Comparison of ENCODE assay signal across 30 cellular contexts in the genomic region with DNA sequence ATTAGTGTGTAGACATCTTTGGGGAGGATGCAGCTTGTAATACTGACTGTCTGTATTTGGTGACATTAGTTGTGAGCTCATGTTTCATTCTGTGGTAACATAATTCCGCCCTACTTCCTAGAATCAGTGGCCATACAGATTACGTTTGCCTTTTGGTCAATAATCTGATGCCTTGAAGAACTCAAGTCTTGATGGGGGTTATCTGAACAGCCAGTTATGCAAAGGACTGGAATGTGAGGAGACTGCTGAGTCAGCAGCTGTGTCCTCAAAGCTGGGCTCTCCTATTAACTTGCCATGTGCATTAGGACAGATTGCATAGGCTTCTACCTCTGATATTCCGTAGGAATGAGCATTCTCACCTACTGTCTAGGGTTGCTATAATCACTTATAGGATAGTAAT.
DNase-seq lines count a peak whose midpoint lies in the region; ATAC-seq, FAIRE-seq and TF ChIP-seq lines count a peak whose summit lies in the region.
"Had no signal": no experiment of that assay in that cellular context is flagged by ENCODE, and none has a peak within 500 bp of the region (broad histone marks: within the 10 kb centered on the region; RNA-seq: fewer than 3 reads in every experiment).

No MANE protein-coding gene starts in this region.

- TF ChIP-seq CTCF in astrocyte (IDR thresholded peaks at IDR 0.05; ENCODE audit: insufficient read depth, low read depth, low read length) = no peak
- no peak for TF ChIP-seq CTCF in glutamatergic neuron (IDR thresholded peaks at IDR 0.05; ENCODE audit: partially characterized antibody, unreplicated experiment)
- TF ChIP-seq CTCF in right atrium auricular region (IDR thresholded peaks at IDR 0.05) = no peak
- TF ChIP-seq CTCF in mucosa of descending colon (IDR thresholded peaks at IDR 0.05) = no peak

- FAIRE-seq in astrocyte (lab: Jason Lieb, UNC) = no peak
- FAIRE-seq in urothelium cell line (lab: Jason Lieb, UNC) = peak; percentile 13
- FAIRE-seq: G401.6, islet of Langerhans had no signal

- no peaks in the 10 kb centered on the region for H3K36me3 Mint-ChIP-seq in astrocyte (ENCODE audit: low read depth, unreplicated experiment)
- no peaks in the 10 kb centered on the region for H3K36me3 Mint-ChIP-seq in glutamatergic neuron (ENCODE audit: unreplicated experiment)
- H3K36me3 Mint-ChIP-seq: activated naive CD4-positive, alpha-beta T cell treated with anti-CD3 and anti-CD28 coated beads, Interleukin-2, amount 50 U/mL, for 24 hours; naive thymus-derived CD4-positive, alpha-beta T cell; type B pancreatic cell had no signal

- H3K27me3 ChIP-seq in astrocyte (ENCODE audit: insufficient read depth, low read length) (no peaks in the 10 kb centered on the region), right atrium auricular region (no peaks in the 10 kb centered on the region)
- H3K27me3 ChIP-seq: BE2C, ovary, Peyer's patch, spleen had no signal

- no peak overlapping the region for H2AFZ ChIP-seq in astrocyte (ENCODE audit: low read depth, low read length)

- no peaks in the 10 kb centered on the region for H3K36me3 ChIP-seq in astrocyte (ENCODE audit: insufficient read depth, low read length)
- no peaks in the 10 kb centered on the region for H3K36me3 ChIP-seq in right atrium auricular region
- no peaks in the 10 kb centered on the region for H3K36me3 ChIP-seq in mucosa of descending colon (ENCODE audit: low read depth)
- H3K36me3 ChIP-seq: BE2C, ovary, Peyer's patch, spleen had no signal

- H3K4me2 ChIP-seq in astrocyte (ENCODE audit: low read length) = no peak overlapping the region

- H3K27ac ChIP-seq in astrocyte (ENCODE audit: low read depth, low read length) (no peak overlapping the region), right atrium auricular region (no peak overlapping the region)
- H3K27ac ChIP-seq: ovary, Peyer's patch, spleen had no signal

- H3K4me3 Mint-ChIP-seq in astrocyte (ENCODE audit: unreplicated experiment) (no peak overlapping the region), glutamatergic neuron (ENCODE audit: unreplicated experiment) (no peak overlapping the region)
- H3K4me3 Mint-ChIP-seq: activated CD4-positive, alpha-beta memory T cell treated with anti-CD3 and anti-CD28 coated beads, Interleukin-2, amount 10 ng/mL, durations not matched to agents 7 days and 5 days; activated naive CD4-positive, alpha-beta T cell treated with anti-CD3 and anti-CD28 coated beads, Interleukin-2, amount 50 U/mL, for 24 hours; CD8-positive, alpha-beta memory T cell; H9; naive thymus-derived CD4-positive, alpha-beta T cell; type B pancreatic cell had no signal

- H3K27ac Mint-ChIP-seq in astrocyte (ENCODE audit: unreplicated experiment) (no peak overlapping the region), glutamatergic neuron (ENCODE audit: unreplicated experiment) (peak overlapping the region; percentile 48)
- H3K27ac Mint-ChIP-seq: activated CD4-positive, alpha-beta memory T cell treated with anti-CD3 and anti-CD28 coated beads, Interleukin-2, amount 10 ng/mL, durations not matched to agents 7 days and 5 days; activated naive CD4-positive, alpha-beta T cell treated with anti-CD3 and anti-CD28 coated beads, Interleukin-2, amount 50 U/mL, for 24 hours; CD8-positive, alpha-beta memory T cell; H9; naive thymus-derived CD4-positive, alpha-beta T cell; type B pancreatic cell had no signal

- H3K9me3 ChIP-seq in astrocyte (ENCODE audit: insufficient read depth, low read depth, low read length) (no peaks in the 10 kb centered on the region), right atrium auricular region (no peaks in the 10 kb centered on the region), mucosa of descending colon (no peaks in the 10 kb centered on the region)
- H3K9me3 ChIP-seq: BE2C, ovary, Peyer's patch had no signal

- intact Hi-C loops in mucosa of descending colon (cut with DNase I, micrococcal nuclease) = no loop called here

- H3K27me3 Mint-ChIP-seq in astrocyte (ENCODE audit: low read depth, unreplicated experiment) (no peaks in the 10 kb centered on the region), glutamatergic neuron (ENCODE audit: unreplicated experiment) (no peaks in the 10 kb centered on the region)
- H3K27me3 Mint-ChIP-seq: activated CD4-positive, alpha-beta memory T cell treated with anti-CD3 and anti-CD28 coated beads, Interleukin-2, amount 10 ng/mL, durations not matched to agents 7 days and 5 days; type B pancreatic cell had no signal

- DNase-seq in NCI-H82 (lab: John Stamatoyannopoulos, UW) = peak; percentile 93
- no peak for DNase-seq in NCI-H82 treated with DMSO at 0.1 percent for 48 hours (lab: John Stamatoyannopoulos, UW; ENCODE audit: unreplicated experiment)
- peak; percentile 55 for DNase-seq in astrocyte (ENCODE audit: low read depth)
- DNase-seq in glutamatergic neuron = no peak
- DNase-seq in urothelium cell line (ENCODE audit: low spot score) = no peak
- DNase-seq in right atrium auricular region (ENCODE audit: low spot score) = no peak
- no peak for DNase-seq in mucosa of descending colon
- DNase-seq: activated CD4-positive, alpha-beta memory T cell treated with anti-CD3 and anti-CD28 coated beads, Interleukin-2, amount 10 ng/mL, durations not matched to agents 7 days and 5 days; activated CD4-positive, CD25-positive, alpha-beta regulatory T cell treated with anti-CD3 and anti-CD28 coated beads, Interleukin-2, amount 50 U/mL, for 72 hours; activated CD8-positive, alpha-beta memory T cell treated with anti-CD3 and anti-CD28 coated beads, Interleukin-2, amount 50 U/mL, for 48 hours; BE2C; CD8-positive, alpha-beta memory T cell; DMS53; H9; KG1; left ventricle myocardium superior; naive thymus-derived CD4-positive, alpha-beta T cell; NCI-H1417 treated with DMSO at 0.1 percent for 48 hours; NCI-H2107; NCI-H510A; ovary; Peyer's patch; SHP77 treated with DMSO at 0.1 percent for 48 hours; spleen; stimulated activated CD4-positive, alpha-beta T cell treated with anti-CD3 and anti-CD28 coated beads, Interleukin-4, amount 100 ng/mL, for 1 hour had no signal

- H4K20me1 ChIP-seq in astrocyte (ENCODE audit: insufficient read depth, low read length) = no peaks in the 10 kb centered on the region

- no peaks in the 10 kb centered on the region for H3K4me1 ChIP-seq in astrocyte (ENCODE audit: insufficient read depth, low read length)
- peaks cover 0 to 4% of the 10 kb centered on the region in 2 donors for H3K4me1 ChIP-seq in right atrium auricular region
- no peaks in the 10 kb centered on the region for H3K4me1 ChIP-seq in mucosa of descending colon (ENCODE audit: low read depth)
- H3K4me1 ChIP-seq: Peyer's patch, spleen had no signal

- H3K9me3 Mint-ChIP-seq in astrocyte (ENCODE audit: unreplicated experiment) (no peaks in the 10 kb centered on the region), glutamatergic neuron (ENCODE audit: unreplicated experiment) (no peaks in the 10 kb centered on the region)
- H3K9me3 Mint-ChIP-seq: activated CD4-positive, alpha-beta memory T cell treated with anti-CD3 and anti-CD28 coated beads, Interleukin-2, amount 10 ng/mL, durations not matched to agents 7 days and 5 days; activated naive CD4-positive, alpha-beta T cell treated with anti-CD3 and anti-CD28 coated beads, Interleukin-2, amount 50 U/mL, for 24 hours; type B pancreatic cell had no signal

- ATAC-seq in HG03196 (IDR thresholded peaks at IDR 0.05; ENCODE audit: unreplicated experiment) (no peak), mucosa of descending colon (no peak)
- ATAC-seq: left ventricle myocardium superior; naive thymus-derived CD4-positive, alpha-beta T cell had no signal

- H3K4me1 Mint-ChIP-seq in astrocyte (ENCODE audit: low read depth, unreplicated experiment) = peaks cover 6% of the 10 kb centered on the region
- peaks cover 22% of the 10 kb centered on the region for H3K4me1 Mint-ChIP-seq in glutamatergic neuron (ENCODE audit: low read depth, unreplicated experiment)
- H3K4me1 Mint-ChIP-seq: activated CD4-positive, alpha-beta memory T cell treated with anti-CD3 and anti-CD28 coated beads, Interleukin-2, amount 10 ng/mL, durations not matched to agents 7 days and 5 days; activated naive CD4-positive, alpha-beta T cell treated with anti-CD3 and anti-CD28 coated beads, Interleukin-2, amount 50 U/mL, for 24 hours; CD8-positive, alpha-beta memory T cell; naive thymus-derived CD4-positive, alpha-beta T cell had no signal

- no peaks in the 10 kb centered on the region for H3K79me2 ChIP-seq in astrocyte (ENCODE audit: insufficient read depth, low read length)

- H3K9ac ChIP-seq in astrocyte (ENCODE audit: low read length) = no peak overlapping the region

- no peak overlapping the region for H3K4me3 ChIP-seq in astrocyte (ENCODE audit: insufficient read depth, low read depth, low read length)
- H3K4me3 ChIP-seq in right atrium auricular region = no peak overlapping the region
- no peak overlapping the region for H3K4me3 ChIP-seq in mucosa of descending colon
- H3K4me3 ChIP-seq: ovary, Peyer's patch, spleen had no signal

Comparison
In these comparisons a context has a peak if more than half of its experiments do, and no peak if none do; other contexts are left out.
1. DNase-seq: peak in NCI-H82 (single experiment) and astrocyte (single experiment); none in NCI-H82 treated with DMSO at 0.1 percent for 48 hours (single experiment), glutamatergic neuron (single experiment), urothelium cell line (single experiment), right atrium auricular region (single experiment) and mucosa of descending colon (0 of 3).